In the genomic region with DNA sequence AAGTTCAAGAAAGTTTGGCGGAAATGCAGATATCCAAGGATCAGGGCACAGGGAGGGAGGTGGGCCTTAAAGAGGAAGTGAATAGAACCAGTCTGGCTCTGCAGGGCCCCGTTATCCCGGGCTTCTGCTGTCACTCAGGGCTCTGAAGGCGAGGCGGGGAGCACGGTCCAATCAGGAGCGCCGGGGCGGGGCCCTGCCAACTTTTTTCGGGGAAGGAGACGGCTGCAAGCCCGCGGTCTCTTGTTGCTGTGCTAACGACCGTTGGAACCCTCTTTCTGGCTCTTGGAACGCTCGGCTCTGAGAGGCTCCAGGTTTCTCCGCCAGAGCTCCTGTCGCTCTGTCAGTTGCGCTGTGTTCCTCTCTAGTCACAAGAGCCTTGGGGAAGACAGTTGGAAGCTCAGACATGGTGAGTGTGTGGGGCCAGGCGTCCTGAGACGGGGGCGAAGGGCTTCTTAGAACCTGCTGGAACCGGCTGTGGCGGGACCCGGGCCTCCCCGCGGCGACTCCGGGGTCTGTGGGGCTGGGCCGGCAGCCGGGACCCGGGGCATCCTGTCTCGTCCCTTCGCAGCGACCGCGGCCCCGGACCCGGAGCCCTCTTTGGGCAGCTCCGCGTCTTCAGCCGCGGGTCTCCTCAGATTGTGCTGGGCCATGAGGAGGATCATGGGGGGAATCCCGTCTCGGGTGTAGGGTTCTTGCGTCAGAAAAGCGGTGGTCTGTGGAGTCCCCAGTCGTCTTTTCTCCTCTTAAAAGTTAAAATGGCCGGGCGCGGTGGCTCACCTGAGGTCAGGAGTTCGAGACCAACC, we compare ENCODE assay signal across 8 cellular contexts. TPM values are rescaled to one million over a fixed set of nuclear protein-coding genes. Genes with fewer than 3 reads are reported as not detected.
DNase-seq lines count a peak whose midpoint lies in the region; ATAC-seq and TF ChIP-seq lines count a peak whose summit lies in the region.

No MANE protein-coding gene starts in this region.

- peaks cover 22% of the 10 kb centered on the region for H3K9me3 ChIP-seq in MG63
- H3K9me3 ChIP-seq in endocrine pancreas (ENCODE audit: control insufficient read depth, low read length) = no peaks in the 10 kb centered on the region

- POLR2A ChIA-PET in activated CD4-positive, alpha-beta memory T cell treated with anti-CD3 and anti-CD28 coated beads, Interleukin-2, amount 10 ng/mL, durations not matched to agents 7 days and 5 days (lab: Charles Lee) = interaction anchor here (1.0 to 1.8 kb wide), 4 partner anchors 27 to 168 kb away, joined by 3 to 6 read pairs (median 4); a partner anchor contains a TSS

- H3K4me1 ChIP-seq in endocrine pancreas (ENCODE audit: control insufficient read depth, insufficient read depth, low read length) = no peaks in the 10 kb centered on the region

- peak overlapping the region; percentile 73 for H3K4me3 Mint-ChIP-seq in activated CD4-positive, alpha-beta memory T cell treated with anti-CD3 and anti-CD28 coated beads, Interleukin-2, amount 10 ng/mL, durations not matched to agents 7 days and 5 days
- H3K4me3 Mint-ChIP-seq in memory B cell = peak overlapping the region; percentile 76

- peak; percentile 71 for TF ChIP-seq POLR2A in GM15510 (IDR thresholded peaks at IDR 0.05; ENCODE audit: borderline replicate concordance, extremely low read depth, insufficient read length)

- ATAC-seq in memory B cell (ENCODE audit: low read depth) (peak; percentile 73), GM21526 (IDR thresholded peaks at IDR 0.05; ENCODE audit: low FRiP score, unreplicated experiment) (no peak)

- DNase-seq in MG63 (peak; percentile 88), memory B cell (ENCODE audit: low spot score in 2 of 2) (peak; percentile 16 to 33), NCI-H1048 (lab: John Stamatoyannopoulos, UW) (no peak)
- peak; percentile 69 for DNase-seq in activated CD4-positive, alpha-beta memory T cell treated with anti-CD3 and anti-CD28 coated beads, Interleukin-2, amount 10 ng/mL, durations not matched to agents 7 days and 5 days
- DNase-seq in stimulated activated CD4-positive, alpha-beta T cell treated with anti-CD3 and anti-CD28 coated beads, TNF-alpha, amount 100 ng/mL, for 24 hours (ENCODE audit: low read depth in 3 of 3) = peak; percentile 38 to 80 (median 49)

- H3K27ac Mint-ChIP-seq in activated CD4-positive, alpha-beta memory T cell treated with anti-CD3 and anti-CD28 coated beads, Interleukin-2, amount 10 ng/mL, durations not matched to agents 7 days and 5 days = peak overlapping the region; percentile 60
- peak overlapping the region; percentile 29 for H3K27ac Mint-ChIP-seq in memory B cell

- H3K36me3 Mint-ChIP-seq in activated CD4-positive, alpha-beta memory T cell treated with anti-CD3 and anti-CD28 coated beads, Interleukin-2, amount 10 ng/mL, durations not matched to agents 7 days and 5 days (ENCODE audit: low read depth) = peaks cover 9% of the 10 kb centered on the region
- H3K36me3 Mint-ChIP-seq in memory B cell = peaks cover 9% of the 10 kb centered on the region

- H3K36me3 ChIP-seq in MG63 (no peaks in the 10 kb centered on the region; the same call in 1 of the 2 replicates), endocrine pancreas (ENCODE audit: control insufficient read depth, insufficient read depth, low read length) (no peaks in the 10 kb centered on the region)

- H3K9me3 Mint-ChIP-seq in activated CD4-positive, alpha-beta memory T cell treated with anti-CD3 and anti-CD28 coated beads, Interleukin-2, amount 10 ng/mL, durations not matched to agents 7 days and 5 days = peaks cover 22% of the 10 kb centered on the region
- H3K9me3 Mint-ChIP-seq in memory B cell = no peaks in the 10 kb centered on the region

- H3K4me1 Mint-ChIP-seq in activated CD4-positive, alpha-beta memory T cell treated with anti-CD3 and anti-CD28 coated beads, Interleukin-2, amount 10 ng/mL, durations not matched to agents 7 days and 5 days = peaks cover 12% of the 10 kb centered on the region
- H3K4me1 Mint-ChIP-seq in memory B cell = peaks cover 8% of the 10 kb centered on the region

- CTCF ChIA-PET in activated CD4-positive, alpha-beta memory T cell treated with anti-CD3 and anti-CD28 coated beads, Interleukin-2, amount 10 ng/mL, durations not matched to agents 7 days and 5 days (lab: Charles Lee) = interaction anchor here (1.6 to 2.9 kb wide), 3 partner anchors 33 to 168 kb away, joined by 4 to 14 read pairs (median 6); a partner anchor contains a TSS

- no peaks in the 10 kb centered on the region for H3K27me3 ChIP-seq in MG63
- no peaks in the 10 kb centered on the region for H3K27me3 ChIP-seq in endocrine pancreas (ENCODE audit: control insufficient read depth, insufficient read depth, low read length)

- peak overlapping the region; percentile 57 for H3K4me3 ChIP-seq in MG63
- no peak overlapping the region for H3K4me3 ChIP-seq in endocrine pancreas (ENCODE audit: control insufficient read depth, insufficient read depth, low read length)

- H3K27me3 Mint-ChIP-seq in activated CD4-positive, alpha-beta memory T cell treated with anti-CD3 and anti-CD28 coated beads, Interleukin-2, amount 10 ng/mL, durations not matched to agents 7 days and 5 days = peaks cover 1% of the 10 kb centered on the region
- H3K27me3 Mint-ChIP-seq in memory B cell = peaks cover 3% of the 10 kb centered on the region

- H3K9ac ChIP-seq in endocrine pancreas (ENCODE audit: control insufficient read depth, insufficient read depth, low read length) = peak overlapping the region; percentile 35

RNA-seq across cellular contexts. Expression of a gene that starts 27.7 kb away (rescaled TPM):
- 1.7 and 8.0 TPM in 2 replicates for total RNA-seq in MG63 (2014; rRNA removed; shearing (Covaris generic); ENCODE audit: low replicate concordance)
- 1 to 10 TPM; 1.4 to 1.6 TPM for total RNA-seq in activated CD4-positive, alpha-beta memory T cell treated with anti-CD3 and anti-CD28 coated beads, Interleukin-2, amount 10 ng/mL, durations not matched to agents 7 days and 5 days

RNA-seq across cellular contexts. Expression of a gene that starts 39.5 kb away (rescaled TPM):
- total RNA-seq in MG63 (2014; rRNA removed; shearing (Covaris generic); ENCODE audit: low replicate concordance) = 0.13 and 1.1 TPM in 2 replicates
- total RNA-seq in activated CD4-positive, alpha-beta memory T cell treated with anti-CD3 and anti-CD28 coated beads, Interleukin-2, amount 10 ng/mL, durations not matched to agents 7 days and 5 days = under 1 TPM; 0.15 to 0.28 TPM

RNA-seq across cellular contexts. Expression of a gene that starts 47.9 kb away (rescaled TPM):
- total RNA-seq in MG63 (2014; rRNA removed; shearing (Covaris generic); ENCODE audit: low replicate concordance) = 7.5 and 36.6 TPM in 2 replicates
- total RNA-seq in activated CD4-positive, alpha-beta memory T cell treated with anti-CD3 and anti-CD28 coated beads, Interleukin-2, amount 10 ng/mL, durations not matched to agents 7 days and 5 days = 1 to 10 TPM; 5.3 to 5.8 TPM

RNA-seq across cellular contexts. Expression of a gene that starts 56.8 kb away (rescaled TPM):
- total RNA-seq in MG63 (2014; rRNA removed; shearing (Covaris generic); ENCODE audit: low replicate concordance) = 15.7 and 16.1 TPM in 2 replicates
- under 1 TPM in 1 of 2 experiments, not detected in 1; 0.25 TPM for total RNA-seq in activated CD4-positive, alpha-beta memory T cell treated with anti-CD3 and anti-CD28 coated beads, Interleukin-2, amount 10 ng/mL, durations not matched to agents 7 days and 5 days
